ENCODE assay signal across 1 cellular context in the genomic region with DNA sequence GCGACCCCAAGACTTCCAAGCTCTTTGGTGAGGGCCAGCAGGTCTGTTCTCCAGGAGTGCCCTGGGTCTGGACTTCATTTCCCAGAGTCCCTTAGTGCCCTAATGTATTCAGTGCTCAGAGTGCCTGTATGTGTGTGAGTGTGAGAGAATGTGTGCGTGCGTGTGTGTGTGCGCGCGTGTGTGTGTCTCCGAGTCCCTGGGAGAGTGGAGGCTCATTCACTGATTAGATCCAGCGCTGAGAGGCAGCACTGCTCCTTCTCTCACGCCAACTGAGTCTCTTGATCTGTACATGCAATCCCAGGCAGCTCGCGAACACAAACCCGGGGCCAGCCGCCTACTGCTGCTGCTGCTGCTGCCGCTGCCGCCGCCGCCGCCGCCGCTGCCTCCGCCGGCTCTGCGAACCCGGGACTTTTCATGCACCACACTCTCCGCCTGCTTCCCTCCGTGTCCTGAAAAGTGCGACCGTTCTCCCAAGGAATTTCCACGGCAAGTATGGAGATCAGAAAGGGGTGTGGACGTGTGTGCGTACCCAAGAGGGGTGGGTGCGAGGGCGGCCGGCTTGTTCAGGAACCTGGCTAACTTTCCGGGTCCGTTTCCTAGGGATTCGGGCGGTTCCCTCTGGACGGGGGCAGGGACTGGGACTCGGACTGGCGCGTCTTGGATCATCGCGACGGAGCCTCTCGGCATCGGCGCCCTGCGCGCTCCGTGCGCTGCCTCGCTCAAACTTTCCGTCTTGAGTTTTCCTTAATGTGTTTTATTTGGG.
A peak's percentile ranks its signal among the peaks of the same experiment; 100 is the strongest.
TF ChIP-seq lines count a peak whose summit lies in the region.

Gene RNF220 (plus strand): TSS at position 215 of the 763 bp plus-strand sequence.

TF ChIP-seq in HepG2, 621 proteins besides CTCF, POLR2A, EP300 and RAD21 (continued from another document and continues in another):
- TF ChIP-seq HNF1A (IDR thresholded peaks at IDR 0.05; ENCODE audit: low read depth) (no peak), HNF1A (CRISPR knock-in tag; IDR thresholded peaks at IDR 0.05; ENCODE audit: borderline replicate concordance) (no peak; the same call in 1 of the 2 replicates), ZSCAN30 (CRISPR knock-in tag; IDR thresholded peaks at IDR 0.05) (no peak), SOX6 (IDR thresholded peaks at IDR 0.05) (no peak), SOX6 (CRISPR knock-in tag; IDR thresholded peaks at IDR 0.05) (peak; percentile 62; the same call in 1 of the 2 replicates), ZSCAN31 (CRISPR knock-in tag; IDR thresholded peaks at IDR 0.05; ENCODE audit: low read depth) (peak; percentile 60; the same call in 1 of the 2 replicates), ZNF607 (CRISPR knock-in tag; IDR thresholded peaks at IDR 0.05; ENCODE audit: borderline replicate concordance) (peak; percentile 65; the same call in 1 of the 2 replicates), ZNF816 (CRISPR knock-in tag; IDR thresholded peaks at IDR 0.05; ENCODE audit: borderline replicate concordance) (no peak), RELA (CRISPR knock-in tag; IDR thresholded peaks at IDR 0.05) (no peak), ZNF34 (CRISPR knock-in tag; IDR thresholded peaks at IDR 0.05; ENCODE audit: borderline replicate concordance) (no peak), GPN1 (CRISPR knock-in tag; IDR thresholded peaks at IDR 0.05; ENCODE audit: borderline replicate concordance) (no peak), ZNF496 (CRISPR knock-in tag; IDR thresholded peaks at IDR 0.05; ENCODE audit: insufficient replicate concordance) (no peak), MAZ (IDR thresholded peaks at IDR 0.05; ENCODE audit: borderline replicate concordance, low read depth, low read length) (no peak), MAZ (CRISPR knock-in tag; IDR thresholded peaks at IDR 0.05; ENCODE audit: low read depth) (peak; percentile 67; the same call in 1 of the 2 replicates), ZNF512 (CRISPR knock-in tag; IDR thresholded peaks at IDR 0.05) (no peak), HINFP (CRISPR knock-in tag; IDR thresholded peaks at IDR 0.05; ENCODE audit: low read depth) (no peak), ZNF878 (CRISPR knock-in tag; IDR thresholded peaks at IDR 0.05) (no peak), ZNF761 (CRISPR knock-in tag; conservative IDR thresholded peaks at IDR 0.05) (0 out of 2 replicates have a peak, but pooled peaks have one; percentile 21), DPF2 (CRISPR knock-in tag; IDR thresholded peaks at IDR 0.05; ENCODE audit: borderline replicate concordance, low read depth) (no peak), CENPT (CRISPR knock-in tag; IDR thresholded peaks at IDR 0.05; ENCODE audit: low read depth) (no peak), NFRKB (IDR thresholded peaks at IDR 0.05) (no peak), RFX1 (IDR thresholded peaks at IDR 0.05) (no peak), ATF7 (IDR thresholded peaks at IDR 0.05) (no peak), ATF7 (CRISPR knock-in tag; IDR thresholded peaks at IDR 0.05) (0 out of 2 replicates have a peak, but pooled peaks have one; percentile 25), ZNF292 (CRISPR knock-in tag; IDR thresholded peaks at IDR 0.05; ENCODE audit: borderline replicate concordance, low read depth) (peak; percentile 69; the same call in 1 of the 2 replicates), ZBTB7B (CRISPR knock-in tag; IDR thresholded peaks at IDR 0.05) (no peak), FOSL2 (CRISPR knock-in tag; IDR thresholded peaks at IDR 0.05) (no peak), HMG20A (CRISPR knock-in tag; IDR thresholded peaks at IDR 0.05; ENCODE audit: borderline replicate concordance) (no peak), PTBP1 (IDR thresholded peaks at IDR 0.05; ENCODE audit: low read depth, low read length, poor library complexity, severe bottlenecking) (no peak), ZNF703 (CRISPR knock-in tag; IDR thresholded peaks at IDR 0.05; ENCODE audit: borderline replicate concordance) (no peak), ZNF605 (CRISPR knock-in tag; IDR thresholded peaks at IDR 0.05) (no peak), KAT8 (CRISPR knock-in tag; IDR thresholded peaks at IDR 0.05) (peak; percentile 46; the same call in 1 of the 2 replicates), ZNF180 (CRISPR knock-in tag; IDR thresholded peaks at IDR 0.05; ENCODE audit: borderline replicate concordance, low read depth) (no peak), TERF1 (CRISPR knock-in tag; IDR thresholded peaks at IDR 0.05) (no peak), BRF2 (CRISPR knock-in tag; IDR thresholded peaks at IDR 0.05) (no peak), FLYWCH1 (CRISPR knock-in tag; IDR thresholded peaks at IDR 0.05) (no peak), EZH2 (conservative IDR thresholded peaks at IDR 0.05; ENCODE audit: low read depth, low read length) (no peak), ZNF709 (CRISPR knock-in tag; IDR thresholded peaks at IDR 0.05) (peak; percentile 41; the same call in 1 of the 2 replicates), ZNF280D (CRISPR knock-in tag; IDR thresholded peaks at IDR 0.05) (no peak), ZMYM2 (CRISPR knock-in tag; IDR thresholded peaks at IDR 0.05) (no peak)
- TF ChIP-seq, protein P1, sequence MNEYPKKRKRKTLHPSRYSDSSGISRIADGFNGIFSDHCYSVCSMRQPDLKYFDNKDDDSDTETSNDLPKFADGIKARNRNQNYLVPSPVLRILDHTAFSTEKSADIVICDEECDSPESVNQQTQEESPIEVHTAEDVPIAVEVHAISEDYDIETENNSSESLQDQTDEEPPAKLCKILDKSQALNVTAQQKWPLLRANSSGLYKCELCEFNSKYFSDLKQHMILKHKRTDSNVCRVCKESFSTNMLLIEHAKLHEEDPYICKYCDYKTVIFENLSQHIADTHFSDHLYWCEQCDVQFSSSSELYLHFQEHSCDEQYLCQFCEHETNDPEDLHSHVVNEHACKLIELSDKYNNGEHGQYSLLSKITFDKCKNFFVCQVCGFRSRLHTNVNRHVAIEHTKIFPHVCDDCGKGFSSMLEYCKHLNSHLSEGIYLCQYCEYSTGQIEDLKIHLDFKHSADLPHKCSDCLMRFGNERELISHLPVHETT (CRISPR knock-in tag; conservative IDR thresholded peaks at IDR 0.05) = no peak
- TF ChIP-seq, protein P2, sequence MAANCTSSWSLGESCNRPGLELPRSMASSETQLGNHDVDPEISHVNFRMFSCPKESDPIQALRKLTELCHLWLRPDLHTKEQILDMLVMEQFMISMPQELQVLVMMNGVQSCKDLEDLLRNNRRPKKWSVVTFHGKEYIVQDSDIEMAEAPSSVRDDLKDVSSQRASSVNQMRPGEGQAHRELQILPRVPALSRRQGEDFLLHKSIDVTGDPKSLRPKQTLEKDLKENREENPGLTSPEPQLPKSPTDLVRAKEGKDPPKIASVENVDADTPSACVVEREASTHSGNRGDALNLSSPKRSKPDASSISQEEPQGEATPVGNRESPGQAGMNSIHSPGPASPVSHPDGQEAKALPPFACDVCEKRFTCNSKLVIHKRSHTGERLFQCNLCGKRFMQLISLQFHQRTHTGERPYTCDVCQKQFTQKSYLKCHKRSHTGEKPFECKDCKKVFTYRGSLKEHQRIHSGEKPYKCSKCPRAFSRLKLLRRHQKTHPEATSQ (CRISPR knock-in tag; IDR thresholded peaks at IDR 0.05; ENCODE audit: borderline replicate concordance) = no peak
- TF ChIP-seq, protein P3, sequence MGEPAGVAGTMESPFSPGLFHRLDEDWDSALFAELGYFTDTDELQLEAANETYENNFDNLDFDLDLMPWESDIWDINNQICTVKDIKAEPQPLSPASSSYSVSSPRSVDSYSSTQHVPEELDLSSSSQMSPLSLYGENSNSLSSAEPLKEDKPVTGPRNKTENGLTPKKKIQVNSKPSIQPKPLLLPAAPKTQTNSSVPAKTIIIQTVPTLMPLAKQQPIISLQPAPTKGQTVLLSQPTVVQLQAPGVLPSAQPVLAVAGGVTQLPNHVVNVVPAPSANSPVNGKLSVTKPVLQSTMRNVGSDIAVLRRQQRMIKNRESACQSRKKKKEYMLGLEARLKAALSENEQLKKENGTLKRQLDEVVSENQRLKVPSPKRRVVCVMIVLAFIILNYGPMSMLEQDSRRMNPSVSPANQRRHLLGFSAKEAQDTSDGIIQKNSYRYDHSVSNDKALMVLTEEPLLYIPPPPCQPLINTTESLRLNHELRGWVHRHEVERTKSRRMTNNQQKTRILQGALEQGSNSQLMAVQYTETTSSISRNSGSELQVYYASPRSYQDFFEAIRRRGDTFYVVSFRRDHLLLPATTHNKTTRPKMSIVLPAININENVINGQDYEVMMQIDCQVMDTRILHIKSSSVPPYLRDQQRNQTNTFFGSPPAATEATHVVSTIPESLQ (CRISPR knock-in tag; conservative IDR thresholded peaks at IDR 0.05) = no peak
